Comparison of ENCODE assay signal across 18 cellular contexts in genomic region chr2:48733067-48733503, GRCh38.
A peak's percentile ranks its signal among the peaks of the same experiment; 100 is the strongest.
DNase-seq lines count a peak whose midpoint lies in the region; ATAC-seq lines count a peak whose summit lies in the region.
"Had no signal": no experiment of that assay in that cellular context is flagged by ENCODE, and none has a peak within 500 bp of the region (broad histone marks: within the 10 kb centered on the region; RNA-seq: fewer than 3 reads in every experiment).

No MANE protein-coding gene starts in this region.

- ATAC-seq in stimulated activated naive CD8-positive, alpha-beta T cell treated with anti-CD3 and anti-CD28 coated beads, Interleukin-15, Interleukin-2, amounts not matched to agents 100 U/mL and 50 U/mL, for 24 hours: no peak
- no peak for ATAC-seq in HG02938 (IDR thresholded peaks at IDR 0.05; ENCODE audit: unreplicated experiment)
- ATAC-seq: activated CD8-positive, alpha-beta T cell treated with anti-CD3 and anti-CD28 coated beads for 36 hours; activated naive CD4-positive, alpha-beta T cell treated with anti-CD3 and anti-CD28 coated beads, Interleukin-2, amount 50 U/mL, for 72 hours; body of pancreas; left ventricle myocardium superior had no signal

- DNase-seq in DMS153 (lab: John Stamatoyannopoulos, UW): peak; percentile 90
- DNase-seq in NCI-H1417 (lab: John Stamatoyannopoulos, UW): peak; percentile 87 to 98 (median 98)
- DNase-seq in NCI-H510A treated with DMSO at 0.1 percent for 48 hours (lab: John Stamatoyannopoulos, UW): peak; percentile 90
- peak; percentile 90 for DNase-seq in left kidney (ENCODE audit: low read depth, low spot score)
- no peak for DNase-seq in hypothalamus (lab: John Stamatoyannopoulos, UW)
- no peak for DNase-seq in stimulated activated naive CD8-positive, alpha-beta T cell treated with anti-CD3 and anti-CD28 coated beads, Interleukin-15, Interleukin-2, amounts not matched to agents 100 U/mL and 50 U/mL, for 24 hours
- no peak for DNase-seq in GM03348 (ENCODE audit: low spot score)
- DNase-seq: ACHN; activated CD8-positive, alpha-beta T cell treated with anti-CD3 and anti-CD28 coated beads for 36 hours; activated T-cell treated with anti-CD3 and anti-CD28 coated beads, Interleukin-2, amount 50 U/mL, for 48 hours; body of pancreas; cortex of kidney; foreskin melanocyte; GOT3; left ventricle myocardium superior; NCI-H146 had no signal

Comparison
In these comparisons a context has a peak if more than half of its experiments do, and no peak if none do; other contexts are left out.
1. DNase-seq: peak in DMS153 (single experiment), NCI-H1417 (3 of 3), NCI-H510A treated with DMSO at 0.1 percent for 48 hours (single experiment) and left kidney (single experiment); none in hypothalamus (0 of 51), stimulated activated naive CD8-positive, alpha-beta T cell treated with anti-CD3 and anti-CD28 coated beads, Interleukin-15, Interleukin-2, amounts not matched to agents 100 U/mL and 50 U/mL, for 24 hours (single experiment) and GM03348 (single experiment).